1 cellular context compared by ENCODE assay signal in the genomic region with DNA sequence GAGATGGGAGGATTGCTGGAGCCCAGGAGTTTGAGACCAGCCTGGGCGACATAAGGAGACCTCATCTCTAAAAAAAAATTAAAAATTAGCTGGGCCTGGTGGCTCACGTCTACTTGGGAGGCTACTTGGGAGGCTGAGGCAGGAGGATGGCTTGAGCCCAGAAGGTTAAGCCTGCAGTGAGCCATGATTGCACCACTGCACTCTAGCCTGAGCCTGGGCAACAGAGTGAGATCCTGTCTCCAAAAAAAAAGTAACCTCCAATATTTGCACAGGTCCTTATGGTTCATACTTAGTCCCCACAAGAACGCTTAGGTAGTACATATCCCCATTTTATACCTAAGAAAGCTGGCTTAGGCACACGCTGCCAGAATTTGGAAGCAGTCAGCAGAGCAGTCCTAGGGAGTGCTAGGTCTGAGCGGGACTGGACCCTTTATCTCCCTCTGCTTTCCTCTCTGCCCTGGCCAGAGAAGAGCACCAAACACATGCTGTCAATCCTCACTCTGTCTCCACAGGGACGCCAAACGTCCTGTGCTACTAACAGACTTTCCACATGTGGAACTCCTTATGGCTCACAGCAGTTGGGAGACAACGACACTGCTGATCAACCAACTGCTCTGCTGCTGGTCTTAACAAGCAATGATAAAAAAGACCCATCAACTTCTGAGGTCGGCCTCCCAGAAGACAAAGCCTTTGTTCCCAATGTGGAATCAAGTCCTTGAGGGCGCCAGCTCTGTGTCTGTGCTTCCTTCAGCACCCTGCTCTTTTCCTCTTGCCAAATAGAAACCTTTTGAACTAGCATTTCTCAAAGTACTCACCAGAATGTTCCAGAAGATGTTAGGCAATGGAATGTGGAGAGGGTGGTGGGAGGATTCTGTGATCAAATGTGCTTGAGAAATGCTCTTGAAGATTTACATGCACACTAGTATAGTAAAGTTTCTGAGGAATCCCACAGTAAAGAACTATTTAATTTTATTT.
TF ChIP-seq lines count a peak whose summit lies in the region.

No MANE protein-coding gene starts in this region.

TF ChIP-seq in K562, 482 proteins besides CTCF, POLR2A, EP300 and RAD21 (continued from another document):
- TF ChIP-seq, protein P1, sequence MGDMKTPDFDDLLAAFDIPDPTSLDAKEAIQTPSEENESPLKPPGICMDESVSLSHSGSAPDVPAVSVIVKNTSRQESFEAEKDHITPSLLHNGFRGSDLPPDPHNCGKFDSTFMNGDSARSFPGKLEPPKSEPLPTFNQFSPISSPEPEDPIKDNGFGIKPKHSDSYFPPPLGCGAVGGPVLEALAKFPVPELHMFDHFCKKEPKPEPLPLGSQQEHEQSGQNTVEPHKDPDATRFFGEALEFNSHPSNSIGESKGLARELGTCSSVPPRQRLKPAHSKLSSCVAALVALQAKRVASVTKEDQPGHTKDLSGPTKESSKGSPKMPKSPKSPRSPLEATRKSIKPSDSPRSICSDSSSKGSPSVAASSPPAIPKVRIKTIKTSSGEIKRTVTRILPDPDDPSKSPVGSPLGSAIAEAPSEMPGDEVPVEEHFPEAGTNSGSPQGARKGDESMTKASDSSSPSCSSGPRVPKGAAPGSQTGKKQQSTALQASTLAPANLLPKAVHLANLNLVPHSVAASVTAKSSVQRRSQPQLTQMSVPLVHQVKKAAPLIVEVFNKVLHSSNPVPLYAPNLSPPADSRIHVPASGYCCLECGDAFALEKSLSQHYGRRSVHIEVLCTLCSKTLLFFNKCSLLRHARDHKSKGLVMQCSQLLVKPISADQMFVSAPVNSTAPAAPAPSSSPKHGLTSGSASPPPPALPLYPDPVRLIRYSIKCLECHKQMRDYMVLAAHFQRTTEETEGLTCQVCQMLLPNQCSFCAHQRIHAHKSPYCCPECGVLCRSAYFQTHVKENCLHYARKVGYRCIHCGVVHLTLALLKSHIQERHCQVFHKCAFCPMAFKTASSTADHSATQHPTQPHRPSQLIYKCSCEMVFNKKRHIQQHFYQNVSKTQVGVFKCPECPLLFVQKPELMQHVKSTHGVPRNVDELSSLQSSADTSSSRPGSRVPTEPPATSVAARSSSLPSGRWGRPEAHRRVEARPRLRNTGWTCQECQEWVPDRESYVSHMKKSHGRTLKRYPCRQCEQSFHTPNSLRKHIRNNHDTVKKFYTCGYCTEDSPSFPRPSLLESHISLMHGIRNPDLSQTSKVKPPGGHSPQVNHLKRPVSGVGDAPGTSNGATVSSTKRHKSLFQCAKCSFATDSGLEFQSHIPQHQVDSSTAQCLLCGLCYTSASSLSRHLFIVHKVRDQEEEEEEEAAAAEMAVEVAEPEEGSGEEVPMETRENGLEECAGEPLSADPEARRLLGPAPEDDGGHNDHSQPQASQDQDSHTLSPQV (IDR thresholded peaks at IDR 0.05), result peak; percentile 13; the same call in 1 of the 2 replicates
- TF ChIP-seq ZNF696 (CRISPR knock-in tag; conservative IDR thresholded peaks at IDR 0.05), result no peak
- no peak for TF ChIP-seq SAP30 (IDR thresholded peaks at IDR 0.05; ENCODE audit: borderline replicate concordance, insufficient read depth, low read depth, low read length, poor library complexity, severe bottlenecking)
- TF ChIP-seq RBM25 (IDR thresholded peaks at IDR 0.05; ENCODE audit: low read depth, low read length, severe bottlenecking), result peak; percentile 46
- TF ChIP-seq RFX5 (IDR thresholded peaks at IDR 0.05; ENCODE audit: low read depth, low read length), result no peak
- TF ChIP-seq, protein P2, sequence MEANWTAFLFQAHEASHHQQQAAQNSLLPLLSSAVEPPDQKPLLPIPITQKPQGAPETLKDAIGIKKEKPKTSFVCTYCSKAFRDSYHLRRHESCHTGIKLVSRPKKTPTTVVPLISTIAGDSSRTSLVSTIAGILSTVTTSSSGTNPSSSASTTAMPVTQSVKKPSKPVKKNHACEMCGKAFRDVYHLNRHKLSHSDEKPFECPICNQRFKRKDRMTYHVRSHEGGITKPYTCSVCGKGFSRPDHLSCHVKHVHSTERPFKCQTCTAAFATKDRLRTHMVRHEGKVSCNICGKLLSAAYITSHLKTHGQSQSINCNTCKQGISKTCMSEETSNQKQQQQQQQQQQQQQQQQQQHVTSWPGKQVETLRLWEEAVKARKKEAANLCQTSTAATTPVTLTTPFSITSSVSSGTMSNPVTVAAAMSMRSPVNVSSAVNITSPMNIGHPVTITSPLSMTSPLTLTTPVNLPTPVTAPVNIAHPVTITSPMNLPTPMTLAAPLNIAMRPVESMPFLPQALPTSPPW (CRISPR knock-in tag; IDR thresholded peaks at IDR 0.05), result no peak
- 0 out of 2 replicates have a peak, but pooled peaks have one; percentile 24 for TF ChIP-seq CEBPB (tag; IDR thresholded peaks at IDR 0.05)
- TF ChIP-seq, protein P3, sequence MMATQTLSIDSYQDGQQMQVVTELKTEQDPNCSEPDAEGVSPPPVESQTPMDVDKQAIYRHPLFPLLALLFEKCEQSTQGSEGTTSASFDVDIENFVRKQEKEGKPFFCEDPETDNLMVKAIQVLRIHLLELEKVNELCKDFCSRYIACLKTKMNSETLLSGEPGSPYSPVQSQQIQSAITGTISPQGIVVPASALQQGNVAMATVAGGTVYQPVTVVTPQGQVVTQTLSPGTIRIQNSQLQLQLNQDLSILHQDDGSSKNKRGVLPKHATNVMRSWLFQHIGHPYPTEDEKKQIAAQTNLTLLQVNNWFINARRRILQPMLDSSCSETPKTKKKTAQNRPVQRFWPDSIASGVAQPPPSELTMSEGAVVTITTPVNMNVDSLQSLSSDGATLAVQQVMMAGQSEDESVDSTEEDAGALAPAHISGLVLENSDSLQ (IDR thresholded peaks at IDR 0.05), result peak; percentile 54
- TF ChIP-seq NR4A1 (CRISPR knock-in tag; IDR thresholded peaks at IDR 0.05), result no peak
- 0 out of 2 replicates have a peak, but pooled peaks have one; percentile 32 for TF ChIP-seq NR4A1 (tag; IDR thresholded peaks at IDR 0.05)
- TF ChIP-seq, protein P4, sequence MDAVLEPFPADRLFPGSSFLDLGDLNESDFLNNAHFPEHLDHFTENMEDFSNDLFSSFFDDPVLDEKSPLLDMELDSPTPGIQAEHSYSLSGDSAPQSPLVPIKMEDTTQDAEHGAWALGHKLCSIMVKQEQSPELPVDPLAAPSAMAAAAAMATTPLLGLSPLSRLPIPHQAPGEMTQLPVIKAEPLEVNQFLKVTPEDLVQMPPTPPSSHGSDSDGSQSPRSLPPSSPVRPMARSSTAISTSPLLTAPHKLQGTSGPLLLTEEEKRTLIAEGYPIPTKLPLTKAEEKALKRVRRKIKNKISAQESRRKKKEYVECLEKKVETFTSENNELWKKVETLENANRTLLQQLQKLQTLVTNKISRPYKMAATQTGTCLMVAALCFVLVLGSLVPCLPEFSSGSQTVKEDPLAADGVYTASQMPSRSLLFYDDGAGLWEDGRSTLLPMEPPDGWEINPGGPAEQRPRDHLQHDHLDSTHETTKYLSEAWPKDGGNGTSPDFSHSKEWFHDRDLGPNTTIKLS (IDR thresholded peaks at IDR 0.05; ENCODE audit: borderline replicate concordance, low read depth), result no peak
- peak; percentile 76 for TF ChIP-seq ZNF121 (CRISPR knock-in tag; conservative IDR thresholded peaks at IDR 0.05)
- TF ChIP-seq BCOR (IDR thresholded peaks at IDR 0.05), result peak; percentile 54; the same call in 1 of the 2 replicates
- TF ChIP-seq SMARCA4 (IDR thresholded peaks at IDR 0.05), result no peak
- TF ChIP-seq BMI1 (IDR thresholded peaks at IDR 0.05; ENCODE audit: low read length), result no peak
